ENCODE assay signal across 14 cellular contexts in genomic region chrY:19816053-19816823, GRCh38.
DNase-seq lines count a peak whose midpoint lies in the region; ATAC-seq and TF ChIP-seq lines count a peak whose summit lies in the region.
"Had no signal": no experiment of that assay in that cellular context is flagged by ENCODE, and none has a peak within 500 bp of the region (broad histone marks: within the 10 kb centered on the region; RNA-seq: fewer than 3 reads in every experiment).

No MANE protein-coding gene starts in this region.

- H3K36me3 Mint-ChIP-seq in natural killer cell treated with Interleukin-12 subunit alpha and Interleukin-12 subunit beta and Interleukin-15 and Interleukin-18, amount 100 ng/mL, for 72 hours, result no peaks in the 10 kb centered on the region
- H3K36me3 Mint-ChIP-seq in natural killer cell, result no peaks in the 10 kb centered on the region

- peak overlapping the region; percentile 47 for H3K4me3 Mint-ChIP-seq in natural killer cell treated with Interleukin-12 subunit alpha and Interleukin-12 subunit beta and Interleukin-15 and Interleukin-18, amount 100 ng/mL, for 72 hours
- no peak overlapping the region for H3K4me3 Mint-ChIP-seq in natural killer cell

- no peaks in the 10 kb centered on the region for H3K36me3 ChIP-seq in left ventricle myocardium inferior
- H3K36me3 ChIP-seq: BLaER1, left lung, thoracic aorta had no signal

- intact Hi-C loops in natural killer cell (cut with micrococcal nuclease) (no loop called here), left ventricle myocardium inferior (cut with micrococcal nuclease) (no loop called here)

- no peaks in the 10 kb centered on the region for H3K4me1 ChIP-seq in left ventricle myocardium inferior
- H3K4me1 ChIP-seq: BLaER1, left lung had no signal

- peak overlapping the region; percentile 25 for H3K4me3 ChIP-seq in left ventricle myocardium inferior
- H3K4me3 ChIP-seq: BLaER1, left lung, thoracic aorta had no signal

- no peaks in the 10 kb centered on the region for H3K9me3 Mint-ChIP-seq in natural killer cell treated with Interleukin-12 subunit alpha and Interleukin-12 subunit beta and Interleukin-15 and Interleukin-18, amount 100 ng/mL, for 72 hours
- H3K9me3 Mint-ChIP-seq in natural killer cell, result no peaks in the 10 kb centered on the region

- ATAC-seq in natural killer cell treated with Interleukin-12 subunit alpha and Interleukin-12 subunit beta and Interleukin-15 and Interleukin-18, amount 100 ng/mL, for 72 hours, result no peak
- no peak for ATAC-seq in natural killer cell
- ATAC-seq in omental fat pad (ENCODE audit: low FRiP score), result no peak
- ATAC-seq: left lung had no signal

- no peaks in the 10 kb centered on the region for H3K27me3 Mint-ChIP-seq in natural killer cell treated with Interleukin-12 subunit alpha and Interleukin-12 subunit beta and Interleukin-15 and Interleukin-18, amount 100 ng/mL, for 72 hours
- no peaks in the 10 kb centered on the region for H3K27me3 Mint-ChIP-seq in natural killer cell (ENCODE audit: low read depth in 2 of 2)

- no peaks in the 10 kb centered on the region for H3K27me3 ChIP-seq in left ventricle myocardium inferior (ENCODE audit: low read depth)
- H3K27me3 ChIP-seq: BLaER1, left lung had no signal

- H3K27ac ChIP-seq in left ventricle myocardium inferior (replicated peaks), result peak overlapping the region; percentile 40
- H3K27ac ChIP-seq: BLaER1, left lung, thoracic aorta had no signal

- no peak for DNase-seq in natural killer cell treated with Interleukin-12 subunit alpha and Interleukin-12 subunit beta and Interleukin-15 and Interleukin-18, amount 100 ng/mL, for 72 hours (ENCODE audit: low spot score)
- DNase-seq in natural killer cell (no peak), RPMI8226 (peak; percentile 7), left ventricle myocardium inferior (peak; percentile 46), NCI-H1436 (lab: John Stamatoyannopoulos, UW) (no peak), omental fat pad (ENCODE audit: low spot score) (no peak)
- DNase-seq in activated CD4-positive, CD25-positive, alpha-beta regulatory T cell treated with anti-CD3 and anti-CD28 coated beads, Interleukin-2, amount 50 U/mL, for 72 hours, result no peak
- no peak for DNase-seq in stimulated activated CD4-positive, alpha-beta T cell treated with anti-CD3 and anti-CD28 coated beads, Interleukin-12 subunit alpha, Interleukin-12 subunit beta, amount 100 ng/mL, for 4 hours
- DNase-seq: activated CD4-positive, alpha-beta T cell treated with anti-CD3 and anti-CD28 coated beads for 4 hours; dermis blood vessel endothelial cell; SIG-M5 had no signal

- H3K4me1 Mint-ChIP-seq in natural killer cell treated with Interleukin-12 subunit alpha and Interleukin-12 subunit beta and Interleukin-15 and Interleukin-18, amount 100 ng/mL, for 72 hours (ENCODE audit: low read depth in 2 of 2), result no peaks in the 10 kb centered on the region
- peaks cover 0 to 14% of the 10 kb centered on the region in 2 donors for H3K4me1 Mint-ChIP-seq in natural killer cell

- H3K9me3 ChIP-seq in left ventricle myocardium inferior (replicated peaks), result no peaks in the 10 kb centered on the region
- H3K9me3 ChIP-seq: BLaER1, left lung, thoracic aorta had no signal

- H3K27ac Mint-ChIP-seq in natural killer cell treated with Interleukin-12 subunit alpha and Interleukin-12 subunit beta and Interleukin-15 and Interleukin-18, amount 100 ng/mL, for 72 hours, result no peak overlapping the region
- peak overlapping the region in 1 of 2 donors; percentile 65 for H3K27ac Mint-ChIP-seq in natural killer cell

- TF ChIP-seq CTCF in natural killer cell (IDR thresholded peaks at IDR 0.05), result no peak
- TF ChIP-seq CTCF in left ventricle myocardium inferior (IDR thresholded peaks at IDR 0.05; ENCODE audit: borderline replicate concordance), result no peak
- no peak for TF ChIP-seq CTCF in omental fat pad (IDR thresholded peaks at IDR 0.05)

Comparison
In these comparisons a context has a peak if more than half of its experiments do, and no peak if none do; other contexts are left out.
1. DNase-seq: peak in RPMI8226 (single experiment) and left ventricle myocardium inferior (single experiment); none in natural killer cell treated with Interleukin-12 subunit alpha and Interleukin-12 subunit beta and Interleukin-15 and Interleukin-18, amount 100 ng/mL, for 72 hours (single experiment), natural killer cell (single experiment), NCI-H1436 (single experiment), activated CD4-positive, CD25-positive, alpha-beta regulatory T cell treated with anti-CD3 and anti-CD28 coated beads, Interleukin-2, amount 50 U/mL, for 72 hours (single experiment), stimulated activated CD4-positive, alpha-beta T cell treated with anti-CD3 and anti-CD28 coated beads, Interleukin-12 subunit alpha, Interleukin-12 subunit beta, amount 100 ng/mL, for 4 hours (single experiment) and omental fat pad (single experiment).